ENCODE assay signal across 1 cellular context in the genomic region with DNA sequence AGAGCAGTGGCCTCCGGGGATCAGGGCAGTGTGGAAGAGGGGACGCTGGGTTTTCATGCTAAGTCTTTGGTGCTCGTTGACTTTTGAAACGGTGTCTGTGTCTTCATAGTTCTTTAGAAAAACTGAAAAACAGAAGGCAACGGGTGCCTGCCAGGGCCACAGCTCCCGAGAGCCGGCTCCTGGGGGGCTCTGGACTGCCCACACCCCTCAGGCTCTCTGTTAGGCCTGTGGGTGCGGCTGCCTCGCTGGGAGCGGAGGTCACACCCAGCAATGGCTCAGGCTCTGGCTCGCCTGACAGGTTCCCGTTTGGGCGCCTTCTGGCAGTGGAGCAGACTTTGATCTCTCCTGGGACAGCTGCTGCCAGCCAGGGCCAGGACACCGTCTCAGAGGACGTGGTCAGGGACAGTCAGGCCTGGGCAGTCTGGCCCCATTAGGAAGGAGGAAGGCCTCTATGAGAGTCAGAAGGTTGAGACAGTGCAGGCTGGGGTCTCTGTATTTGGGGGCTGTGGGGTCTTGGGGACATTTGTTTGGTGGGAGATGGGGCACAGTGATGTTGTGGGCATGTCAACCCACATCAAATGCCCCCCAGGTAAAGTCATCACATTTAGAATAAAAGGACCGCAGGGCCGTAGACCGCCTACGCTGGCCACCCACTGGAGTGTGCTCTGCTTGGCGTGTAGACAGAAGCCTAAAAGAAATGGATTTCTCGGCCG.
TF ChIP-seq lines count a peak whose summit lies in the region.

No MANE protein-coding gene starts in this region.

TF ChIP-seq in GM23338, 12 proteins besides CTCF, POLR2A, EP300 and RAD21 (continued from another document):
- TF ChIP-seq, protein P1, sequence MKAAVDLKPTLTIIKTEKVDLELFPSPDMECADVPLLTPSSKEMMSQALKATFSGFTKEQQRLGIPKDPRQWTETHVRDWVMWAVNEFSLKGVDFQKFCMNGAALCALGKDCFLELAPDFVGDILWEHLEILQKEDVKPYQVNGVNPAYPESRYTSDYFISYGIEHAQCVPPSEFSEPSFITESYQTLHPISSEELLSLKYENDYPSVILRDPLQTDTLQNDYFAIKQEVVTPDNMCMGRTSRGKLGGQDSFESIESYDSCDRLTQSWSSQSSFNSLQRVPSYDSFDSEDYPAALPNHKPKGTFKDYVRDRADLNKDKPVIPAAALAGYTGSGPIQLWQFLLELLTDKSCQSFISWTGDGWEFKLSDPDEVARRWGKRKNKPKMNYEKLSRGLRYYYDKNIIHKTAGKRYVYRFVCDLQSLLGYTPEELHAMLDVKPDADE (IDR thresholded peaks at IDR 0.05), result no peak
TF ChIP-seq in GM23338: peak in this region for 0.
